In the genomic region with DNA sequence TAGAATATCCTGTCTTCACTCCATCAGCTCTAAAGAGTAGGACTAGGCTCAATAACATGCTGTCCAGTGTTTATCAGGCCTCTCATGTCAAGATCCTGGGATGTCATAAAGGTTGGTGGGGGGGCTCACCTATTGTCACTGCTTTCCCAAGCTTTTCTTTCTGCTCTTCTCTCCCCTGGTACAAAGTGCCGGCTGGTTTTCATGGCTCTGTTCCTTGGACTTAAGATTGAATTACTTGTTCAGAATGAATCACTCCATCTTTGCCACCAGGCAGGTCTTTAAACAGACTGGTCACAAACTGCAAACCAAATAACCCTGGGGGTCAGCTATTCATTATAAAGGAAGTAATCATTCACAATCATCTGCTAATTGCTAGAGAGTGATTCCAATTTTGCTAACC, we compare ENCODE assay signal across 31 cellular contexts. TPM values are rescaled to one million over a fixed set of nuclear protein-coding genes. Genes with fewer than 3 reads are reported as not detected.
"Had no signal": no experiment of that assay in that cellular context is flagged by ENCODE, and none has a peak within 500 bp of the region (broad histone marks: within the 10 kb centered on the region; RNA-seq: fewer than 3 reads in every experiment).

No MANE protein-coding gene starts in this region.

- H3K4me1 Mint-ChIP-seq: activated naive CD8-positive, alpha-beta T cell treated with anti-CD3 and anti-CD28 coated beads, Interleukin-2, amount 50 U/mL, for 24 hours; endodermal cell; natural killer cell had no signal

- H3K27ac ChIP-seq: breast epithelium, heart left ventricle, left ventricle myocardium inferior, neutrophil, skin epidermis, thoracic aorta, WERI-Rb-1 had no signal

- DNase-seq: activated CD4-positive, alpha-beta T cell treated with anti-CD3 and anti-CD28 coated beads for 48 hours; activated CD4-positive, alpha-beta T cell treated with anti-CD3 and anti-CD28 coated beads, Interleukin-2, amount 50 U/mL, for 48 hours; activated CD8-positive, alpha-beta memory T cell treated with anti-CD3 and anti-CD28 coated beads, Interleukin-2, amount 50 U/mL, for 48 hours; activated gamma-delta T cell treated with Interleukin-2 at 50 U/mL for 16 hours; activated naive CD4-positive, alpha-beta T cell treated with anti-CD3 and anti-CD28 coated beads, Interleukin-2, amount 50 U/mL, for 16 hours; activated naive CD8-positive, alpha-beta T cell treated with anti-CD3 and anti-CD28 coated beads, Interleukin-2, amount 50 U/mL, for 24 hours; activated T-cell treated with anti-CD3 and anti-CD28 coated beads, Interleukin-2, amount 50 U/mL, for 24 hours; amygdala; central memory CD4-positive, alpha-beta T cell; endodermal cell; foreskin fibroblast; heart left ventricle; hypothalamus; kidney glomerular epithelial cell; left ventricle myocardium inferior; natural killer cell; retina; stimulated activated CD4-positive, alpha-beta T cell treated with anti-CD3 and anti-CD28 coated beads, Interleukin-12 subunit alpha, Interleukin-12 subunit beta, amount 100 ng/mL, for 4 hours; stimulated activated CD4-positive, alpha-beta T cell treated with anti-CD3 and anti-CD28 coated beads, Interleukin-4, amount 100 ng/mL, for 1 hour; trophoblast cell; WERI-Rb-1 had no signal

- H3K9me3 Mint-ChIP-seq: endodermal cell had no signal

- H3K27ac Mint-ChIP-seq: activated naive CD8-positive, alpha-beta T cell treated with anti-CD3 and anti-CD28 coated beads, Interleukin-2, amount 50 U/mL, for 24 hours; activated T-cell treated with anti-CD3 and anti-CD28 coated beads, Interleukin-2, amount 50 U/mL, for 24 hours; endodermal cell; natural killer cell; stimulated activated naive CD8-positive, alpha-beta T cell treated with anti-CD3 and anti-CD28 coated beads, Interleukin-15, Interleukin-2, amounts not matched to agents 100 ng/mL and 50 ng/mL, for 24 hours; T-helper 2 cell treated with Interferon-gamma antibody and Interleukin-4, amounts not matched to agents 5 μg/mL and 100 μg/mL, for 36 hours had no signal

- H3K4me3 ChIP-seq: breast epithelium, heart left ventricle, left ventricle myocardium inferior, lung, skin epidermis, thoracic aorta had no signal

- H3K4me3 Mint-ChIP-seq: activated naive CD8-positive, alpha-beta T cell treated with anti-CD3 and anti-CD28 coated beads, Interleukin-2, amount 50 U/mL, for 24 hours; activated T-cell treated with anti-CD3 and anti-CD28 coated beads, Interleukin-2, amount 50 U/mL, for 24 hours; endodermal cell; natural killer cell; stimulated activated naive CD8-positive, alpha-beta T cell treated with anti-CD3 and anti-CD28 coated beads, Interleukin-15, Interleukin-2, amounts not matched to agents 100 ng/mL and 50 ng/mL, for 24 hours; T-helper 2 cell treated with Interferon-gamma antibody and Interleukin-4, amounts not matched to agents 5 μg/mL and 100 μg/mL, for 36 hours had no signal

- H3K36me3 ChIP-seq: breast epithelium, heart left ventricle, left ventricle myocardium inferior, neutrophil, thoracic aorta, WERI-Rb-1 had no signal

- H3K9me3 ChIP-seq: neutrophil had no signal

- ATAC-seq: activated CD4-positive, CD25-positive, alpha-beta regulatory T cell treated with anti-CD3 and anti-CD28 coated beads, Interleukin-2, amount 50 U/mL, for 24 hours; activated naive CD8-positive, alpha-beta T cell treated with anti-CD3 and anti-CD28 coated beads, Interleukin-2, amount 50 U/mL, for 24 hours; esophagus mucosa; heart left ventricle; natural killer cell; sciatic nerve had no signal

- H3K27me3 ChIP-seq: breast epithelium, neutrophil had no signal

- H3K4me1 ChIP-seq: breast epithelium, heart left ventricle, left ventricle myocardium inferior had no signal

RNA-seq across cellular contexts. Expression of gene LHFPL6, which starts 32.0 kb away (rescaled TPM):
- total RNA-seq: natural killer cell had no signal
